ENCODE assay signal across 32 cellular contexts in genomic region chr3:8784676-8785435, GRCh38. TPM values are rescaled to one million over a fixed set of nuclear protein-coding genes. Genes with fewer than 3 reads are reported as not detected.
DNase-seq lines count a peak whose midpoint lies in the region; ATAC-seq and TF ChIP-seq lines count a peak whose summit lies in the region.
"Had no signal": no experiment of that assay in that cellular context is flagged by ENCODE, and none has a peak within 500 bp of the region (broad histone marks: within the 10 kb centered on the region; RNA-seq: fewer than 3 reads in every experiment).

No MANE protein-coding gene starts in this region.

- POLR2A ChIA-PET in MCF 10A (lab: Yijun Ruan, JAX) = no interaction called here

- CTCF ChIA-PET in MCF 10A (lab: Yijun Ruan, JAX) = interaction anchor here (1.1 kb wide), 1 partner anchor 15 kb away, joined by 10 read pairs; the partner anchor contains the start of gene OXTR

- H3K9ac ChIP-seq in mesenchymal stem cell (ENCODE audit: low read length) = no peak overlapping the region

- no peaks in the 10 kb centered on the region for H3K79me1 ChIP-seq in mesenchymal stem cell (replicated peaks; ENCODE audit: low read length, poor library complexity, severe bottlenecking)

- H3K4me1 ChIP-seq in breast epithelium (no peaks in the 10 kb centered on the region), mesenchymal stem cell (ENCODE audit: control insufficient read depth, insufficient read depth, low read depth, low read length) (peaks cover 4% of the 10 kb centered on the region)
- H3K4me1 ChIP-seq: heart right ventricle, psoas muscle, SJCRH30, thyroid gland had no signal

- H3K23ac ChIP-seq in mesenchymal stem cell (ENCODE audit: low read length in 2 of 2) = no peak overlapping the region

- no peaks in the 10 kb centered on the region for H3K27me3 ChIP-seq in breast epithelium
- H3K27me3 ChIP-seq in mesenchymal stem cell (ENCODE audit: control insufficient read depth in 1 of 2, insufficient read depth in 1 of 2, low read length in 2 of 2) = no peaks in the 10 kb centered on the region
- H3K27me3 ChIP-seq: heart right ventricle, neutrophil, SJCRH30, thyroid gland had no signal

- H2AK5ac ChIP-seq in mesenchymal stem cell (ENCODE audit: low read length, severe bottlenecking) = no peak overlapping the region

- H3K9me3 ChIP-seq in breast epithelium = peaks cover 0 to 14% of the 10 kb centered on the region in 2 donors
- H3K9me3 ChIP-seq in mesenchymal stem cell (ENCODE audit: control insufficient read depth, low read length) = peaks cover 19% of the 10 kb centered on the region
- H3K9me3 ChIP-seq: neutrophil, thyroid gland had no signal

- ATAC-seq in GM21390 (IDR thresholded peaks at IDR 0.05; ENCODE audit: unreplicated experiment) = no peak
- ATAC-seq: heart right ventricle, K562, psoas muscle had no signal

- no peak overlapping the region for H2BK12ac ChIP-seq in mesenchymal stem cell (ENCODE audit: low read length in 2 of 2)

- H3K27me3 Mint-ChIP-seq in MCF 10A (ENCODE audit: insufficient read depth, unreplicated experiment) = no peaks in the 10 kb centered on the region
- H3K27me3 Mint-ChIP-seq: CD4-positive, alpha-beta memory T cell; stimulated activated naive CD8-positive, alpha-beta T cell treated with anti-CD3 and anti-CD28 coated beads, Interleukin-15, Interleukin-2, amounts not matched to agents 100 ng/mL and 50 ng/mL, for 24 hours had no signal

- H3K36me3 ChIP-seq in breast epithelium = no peaks in the 10 kb centered on the region
- no peaks in the 10 kb centered on the region for H3K36me3 ChIP-seq in mesenchymal stem cell (ENCODE audit: control insufficient read depth in 1 of 2, insufficient read depth in 2 of 2, low read depth in 1 of 2, low read length in 2 of 2)
- H3K36me3 ChIP-seq: heart right ventricle, neutrophil, thyroid gland had no signal

- H2BK15ac ChIP-seq in mesenchymal stem cell (ENCODE audit: low read depth, poor library complexity, severe bottlenecking) = no peak overlapping the region

- no peak overlapping the region for H3K18ac ChIP-seq in mesenchymal stem cell (ENCODE audit: low read depth in 1 of 2, low read length in 2 of 2)

- no peak for TF ChIP-seq POLR2A in breast epithelium (IDR thresholded peaks at IDR 0.05)

- H3K14ac ChIP-seq in mesenchymal stem cell (ENCODE audit: low read length in 2 of 2) = peak overlapping the region in 1 of 2 experiments; percentile 91

- intact Hi-C loops in breast epithelium (cut with DNase I; ENCODE audit: low total_unique reads) (no loop called here), MCF 10A (cut with micrococcal nuclease) (no loop called here)

- peak in 1 of 2 donors; percentile 65 for DNase-seq in breast epithelium (ENCODE audit: low spot score in 2 of 2)
- no peak for DNase-seq in MCF 10A (ENCODE audit: unreplicated experiment)
- DNase-seq in choroid plexus epithelial cell (ENCODE audit: low read depth) = peak; percentile 61
- no peak for DNase-seq in mesenchymal stem cell
- DNase-seq in SW 1271 (lab: John Stamatoyannopoulos, UW) = no peak
- DNase-seq in activated T-cell treated with anti-CD3 and anti-CD28 coated beads, Interleukin-2, amount 50 U/mL, for 1 hour = no peak
- DNase-seq in DMS53 treated with DMSO at 0.1 percent for 48 hours (lab: John Stamatoyannopoulos, UW; ENCODE audit: unreplicated experiment) = no peak
- DNase-seq: activated CD8-positive, alpha-beta memory T cell treated with anti-CD3 and anti-CD28 coated beads for 24 hours; activated gamma-delta T cell; activated naive CD8-positive, alpha-beta T cell treated with anti-CD3 and anti-CD28 coated beads, Interleukin-2, amount 10 ng/mL, durations not matched to agents 7 days and 5 days; CD4-positive, alpha-beta memory T cell; cerebellar nuclear complex; DMS 273 treated with DMSO at 0.1 percent for 48 hours; H9; heart right ventricle; MM.1S; NCI-H2081; NCI-H345; NCI-H748 treated with DMSO at 0.1 percent for 48 hours; psoas muscle; SJCRH30; thyroid gland had no signal

- H3K4me3 Mint-ChIP-seq in MCF 10A (ENCODE audit: unreplicated experiment) = no peak overlapping the region
- H3K4me3 Mint-ChIP-seq: activated naive CD8-positive, alpha-beta T cell treated with anti-CD3 and anti-CD28 coated beads, Interleukin-2, amount 10 ng/mL, durations not matched to agents 7 days and 5 days; CD4-positive, alpha-beta memory T cell; H9; stimulated activated naive CD8-positive, alpha-beta T cell treated with anti-CD3 and anti-CD28 coated beads, Interleukin-15, Interleukin-2, amounts not matched to agents 100 ng/mL and 50 ng/mL, for 24 hours; T-helper 1 cell treated with Interleukin-12 subunit alpha and Interleukin-12 subunit beta and Interleukin-4 antibody, amounts not matched to agents 30 μg/mL and 1 μg/mL, for 36 hours had no signal

- 96% methylated on average over 2 of the region's 3 CpGs for WGBS in mesenchymal stem cell

- no peak overlapping the region for H4K8ac ChIP-seq in mesenchymal stem cell (ENCODE audit: low read length)

- no peak overlapping the region for H3K4me2 ChIP-seq in mesenchymal stem cell (ENCODE audit: low read length, poor library complexity, severe bottlenecking)

- H3K9me3 Mint-ChIP-seq in MCF 10A (ENCODE audit: unreplicated experiment) = no peaks in the 10 kb centered on the region
- H3K9me3 Mint-ChIP-seq: activated naive CD8-positive, alpha-beta T cell treated with anti-CD3 and anti-CD28 coated beads, Interleukin-2, amount 10 ng/mL, durations not matched to agents 7 days and 5 days; T-helper 1 cell treated with Interleukin-12 subunit alpha and Interleukin-12 subunit beta and Interleukin-4 antibody, amounts not matched to agents 30 μg/mL and 1 μg/mL, for 36 hours had no signal

- no peak overlapping the region for H3K27ac Mint-ChIP-seq in MCF 10A (ENCODE audit: low read depth, unreplicated experiment)
- H3K27ac Mint-ChIP-seq: activated naive CD8-positive, alpha-beta T cell treated with anti-CD3 and anti-CD28 coated beads, Interleukin-2, amount 10 ng/mL, durations not matched to agents 7 days and 5 days; CD4-positive, alpha-beta memory T cell; H9; stimulated activated naive CD8-positive, alpha-beta T cell treated with anti-CD3 and anti-CD28 coated beads, Interleukin-15, Interleukin-2, amounts not matched to agents 100 ng/mL and 50 ng/mL, for 24 hours; T-helper 1 cell treated with Interleukin-12 subunit alpha and Interleukin-12 subunit beta and Interleukin-4 antibody, amounts not matched to agents 30 μg/mL and 1 μg/mL, for 36 hours had no signal

- H2BK120ac ChIP-seq in mesenchymal stem cell (ENCODE audit: low read depth, low read length) = no peak overlapping the region

- no TSS peak for BruUV-seq in MCF 10A (replicated peaks; lab: Mats Ljungman, UMichigan)

- H3K27ac ChIP-seq in breast epithelium (peak overlapping the region; percentile 60 to 68), mesenchymal stem cell (ENCODE audit: low read length, poor library complexity, severe bottlenecking) (peak overlapping the region; percentile 9)
- H3K27ac ChIP-seq: heart right ventricle, neutrophil, psoas muscle, SJCRH30, thyroid gland had no signal

- H3K36me3 Mint-ChIP-seq in MCF 10A (ENCODE audit: insufficient read depth, unreplicated experiment) = no peaks in the 10 kb centered on the region
- H3K36me3 Mint-ChIP-seq: activated naive CD8-positive, alpha-beta T cell treated with anti-CD3 and anti-CD28 coated beads, Interleukin-2, amount 10 ng/mL, durations not matched to agents 7 days and 5 days; CD4-positive, alpha-beta memory T cell had no signal

- no peak overlapping the region for H2BK5ac ChIP-seq in mesenchymal stem cell (ENCODE audit: low read depth, low read length, poor library complexity, severe bottlenecking)

- no peak overlapping the region for H4K91ac ChIP-seq in mesenchymal stem cell (ENCODE audit: low read length)

- H3K4me1 Mint-ChIP-seq in MCF 10A (ENCODE audit: insufficient read depth, unreplicated experiment) = no peaks in the 10 kb centered on the region
- H3K4me1 Mint-ChIP-seq: activated naive CD8-positive, alpha-beta T cell treated with anti-CD3 and anti-CD28 coated beads, Interleukin-2, amount 10 ng/mL, durations not matched to agents 7 days and 5 days; CD4-positive, alpha-beta memory T cell; H9 had no signal

- no peak overlapping the region for H3K4me3 ChIP-seq in breast epithelium
- no peak overlapping the region for H3K4me3 ChIP-seq in choroid plexus epithelial cell (ENCODE audit: low read depth, low read length)
- no peak overlapping the region for H3K4me3 ChIP-seq in mesenchymal stem cell (ENCODE audit: insufficient read depth in 1 of 2, low read depth in 1 of 2, low read length in 2 of 2)
- H3K4me3 ChIP-seq: heart right ventricle, K562, lung, psoas muscle, SJCRH30, thyroid gland had no signal

- H2AFZ ChIP-seq in mesenchymal stem cell (ENCODE audit: low read depth, low read length) = peak overlapping the region; percentile 31

- TF ChIP-seq CTCF in breast epithelium (IDR thresholded peaks at IDR 0.05) (no peak), MCF 10A (IDR thresholded peaks at IDR 0.05; ENCODE audit: unreplicated experiment) (no peak), choroid plexus epithelial cell (conservative IDR thresholded peaks at IDR 0.05; ENCODE audit: low read depth, low read length) (no peak)

- no peak overlapping the region for H3K4ac ChIP-seq in mesenchymal stem cell (ENCODE audit: low read depth in 1 of 2, low read length in 2 of 2)

RNA-seq across cellular contexts. Expression of gene OXTR, which starts 15.4 kb away (rescaled TPM):
- total RNA-seq in breast epithelium = 100 to 1,000 TPM in 2 of 3 donors, under 1 TPM in 1; 0.32 to 250 (median 105) TPM
- 0.63 and 1.2 TPM in 2 replicates for total RNA-seq in MCF 10A (2022)
- 1.6 TPM for polyA plus RNA-seq in mesenchymal stem cell (2013, experiment 1 of 2)
- polyA plus RNA-seq in mesenchymal stem cell (2013, experiment 2 of 2) = 1.7 TPM

RNA-seq across cellular contexts. Expression of gene CAV3, which starts 51.3 kb away (rescaled TPM):
- total RNA-seq in breast epithelium = not detected
- not detected in 2 replicates for total RNA-seq in MCF 10A (2022)
- polyA plus RNA-seq in mesenchymal stem cell (2013, experiment 1 of 2) = not detected
- not detected for polyA plus RNA-seq in mesenchymal stem cell (2013, experiment 2 of 2)
- total RNA-seq: A172; activated naive CD8-positive, alpha-beta T cell treated with anti-CD3 and anti-CD28 coated beads, Interleukin-2, amount 10 ng/mL, durations not matched to agents 7 days and 5 days; astrocyte; CD4-positive, alpha-beta memory T cell; epithelial cell of proximal tubule; H9; HT1080; K562; lung; thyroid gland had no signal
- polyA plus RNA-seq: CD4-positive, alpha-beta memory T cell; K562 had no signal
